In genomic region chr7:17229257-17229656, GRCh38 we compare ENCODE assay signal across 31 cellular contexts.
"Had no signal": no experiment of that assay in that cellular context is flagged by ENCODE, and none has a peak within 500 bp of the region (broad histone marks: within the 10 kb centered on the region; RNA-seq: fewer than 3 reads in every experiment).

No MANE protein-coding gene starts in this region.

- H3K27me3 ChIP-seq: body of pancreas, esophagus squamous epithelium, gastroesophageal sphincter had no signal

- H3K4me1 ChIP-seq: body of pancreas, gastroesophageal sphincter had no signal

- H3K27me3 Mint-ChIP-seq: activated CD4-positive, alpha-beta memory T cell treated with anti-CD3 and anti-CD28 coated beads for 36 hours; activated CD4-positive, alpha-beta T cell treated with anti-CD3 and anti-CD28 coated beads for 36 hours; activated CD4-positive, alpha-beta T cell treated with anti-CD3 and anti-CD28 coated beads, Interleukin-2, amount 10 ng/mL, durations not matched to agents 24 days and 14 days; activated CD8-positive, alpha-beta memory T cell treated with anti-CD3 and anti-CD28 coated beads, Interleukin-2, amount 10 ng/mL, durations not matched to agents 7 days and 5 days; activated naive CD4-positive, alpha-beta T cell treated with anti-CD3 and anti-CD28 coated beads, Interleukin-2, amount 10 ng/mL, durations not matched to agents 7 days and 5 days; activated naive CD8-positive, alpha-beta T cell treated with anti-CD3 and anti-CD28 coated beads, Interleukin-2, amount 10 ng/mL, durations not matched to agents 7 days and 5 days; central memory CD8-positive, alpha-beta T cell had no signal

- H3K27ac ChIP-seq: body of pancreas, epithelial cell of prostate, esophagus squamous epithelium, gastroesophageal sphincter had no signal

- H3K9me3 ChIP-seq: body of pancreas, esophagus squamous epithelium, gastroesophageal sphincter had no signal

- ATAC-seq: activated CD4-positive, alpha-beta T cell treated with anti-CD3 and anti-CD28 coated beads for 36 hours; activated CD8-positive, alpha-beta memory T cell treated with anti-CD3 and anti-CD28 coated beads, Interleukin-2, amount 10 ng/mL, durations not matched to agents 7 days and 5 days; activated CD8-positive, alpha-beta T cell treated with anti-CD3 and anti-CD28 coated beads, Interleukin-2, amount 10 ng/mL, durations not matched to agents 7 days and 5 days; activated naive CD4-positive, alpha-beta T cell treated with anti-CD3 and anti-CD28 coated beads, Interleukin-2, amount 50 U/mL, for 72 hours; body of pancreas; gastroesophageal sphincter had no signal

- H3K4me3 Mint-ChIP-seq: activated CD4-positive, alpha-beta memory T cell treated with anti-CD3 and anti-CD28 coated beads for 36 hours; activated CD4-positive, alpha-beta T cell treated with anti-CD3 and anti-CD28 coated beads for 36 hours; activated CD4-positive, alpha-beta T cell treated with anti-CD3 and anti-CD28 coated beads, Interleukin-2, amount 10 ng/mL, durations not matched to agents 24 days and 14 days; activated CD8-positive, alpha-beta memory T cell treated with anti-CD3 and anti-CD28 coated beads, Interleukin-2, amount 10 ng/mL, durations not matched to agents 7 days and 5 days; activated CD8-positive, alpha-beta T cell treated with anti-CD3 and anti-CD28 coated beads, Interleukin-2, amount 10 ng/mL, durations not matched to agents 7 days and 5 days; activated naive CD4-positive, alpha-beta T cell treated with anti-CD3 and anti-CD28 coated beads, Interleukin-2, amount 10 ng/mL, durations not matched to agents 7 days and 5 days; activated naive CD8-positive, alpha-beta T cell treated with anti-CD3 and anti-CD28 coated beads, Interleukin-2, amount 10 ng/mL, durations not matched to agents 7 days and 5 days; activated T-helper 1 cell treated with anti-CD3 and anti-CD28 coated beads, Interleukin-12 subunit alpha, Interleukin-12 subunit beta, Interleukin-2, Interleukin-4 antibody, amounts not matched to agents 30 ng/mL and 10 ng/mL and 1 ng/mL, durations not matched to agents 14 hours and 24 hours and 36 hours; central memory CD8-positive, alpha-beta T cell had no signal

- H3K4me3 ChIP-seq: body of pancreas, coronary artery, esophagus squamous epithelium, gastroesophageal sphincter had no signal

- DNase-seq: activated CD4-positive, alpha-beta memory T cell treated with anti-CD3 and anti-CD28 coated beads for 36 hours; activated CD4-positive, alpha-beta T cell treated with anti-CD3 and anti-CD28 coated beads for 36 hours; activated CD4-positive, alpha-beta T cell treated with anti-CD3 and anti-CD28 coated beads, Interleukin-2, amount 10 ng/mL, durations not matched to agents 24 days and 14 days; activated CD4-positive, CD25-positive, alpha-beta regulatory T cell; activated CD4-positive, CD25-positive, alpha-beta regulatory T cell treated with anti-CD3 and anti-CD28 coated beads, Interleukin-2, amount 50 U/mL, for 72 hours; activated CD8-positive, alpha-beta memory T cell treated with anti-CD3 and anti-CD28 coated beads, Interleukin-2, amount 10 ng/mL, durations not matched to agents 7 days and 5 days; activated CD8-positive, alpha-beta memory T cell treated with anti-CD3 and anti-CD28 coated beads, Interleukin-2, amount 50 U/mL, for 4 hours; activated CD8-positive, alpha-beta T cell treated with anti-CD3 and anti-CD28 coated beads, Interleukin-2, amount 10 ng/mL, durations not matched to agents 7 days and 5 days; activated gamma-delta T cell; activated naive CD4-positive, alpha-beta T cell; activated naive CD4-positive, alpha-beta T cell treated with anti-CD3 and anti-CD28 coated beads, Interleukin-2, amount 10 ng/mL, durations not matched to agents 7 days and 5 days; activated naive CD8-positive, alpha-beta T cell treated with anti-CD3 and anti-CD28 coated beads, Interleukin-2, amount 10 ng/mL, durations not matched to agents 7 days and 5 days; activated T-cell treated with anti-CD3 and anti-CD28 coated beads, Interleukin-2, amount 50 U/mL, for 1 hour; activated T-cell treated with anti-CD3 and anti-CD28 coated beads, Interleukin-2, amount 50 U/mL, for 48 hours; amygdala; aorta; body of pancreas; dermis blood vessel endothelial cell; effector CD4-positive, alpha-beta T cell; esophagus squamous epithelium; foreskin melanocyte; hippocampal formation; T-helper 2 cell had no signal

- FAIRE-seq: bronchial epithelial cell, endothelial cell of umbilical vein had no signal

- H3K36me3 Mint-ChIP-seq: activated CD4-positive, alpha-beta memory T cell treated with anti-CD3 and anti-CD28 coated beads for 36 hours had no signal

- H3K36me3 ChIP-seq: esophagus squamous epithelium, gastroesophageal sphincter had no signal

- H3K27ac Mint-ChIP-seq: activated CD4-positive, alpha-beta memory T cell treated with anti-CD3 and anti-CD28 coated beads for 36 hours; activated CD4-positive, alpha-beta T cell treated with anti-CD3 and anti-CD28 coated beads for 36 hours; activated CD4-positive, alpha-beta T cell treated with anti-CD3 and anti-CD28 coated beads, Interleukin-2, amount 10 ng/mL, durations not matched to agents 24 days and 14 days; activated CD8-positive, alpha-beta memory T cell treated with anti-CD3 and anti-CD28 coated beads, Interleukin-2, amount 10 ng/mL, durations not matched to agents 7 days and 5 days; activated CD8-positive, alpha-beta T cell treated with anti-CD3 and anti-CD28 coated beads, Interleukin-2, amount 10 ng/mL, durations not matched to agents 7 days and 5 days; activated naive CD4-positive, alpha-beta T cell treated with anti-CD3 and anti-CD28 coated beads, Interleukin-2, amount 10 ng/mL, durations not matched to agents 7 days and 5 days; activated naive CD4-positive, alpha-beta T cell treated with anti-CD3 and anti-CD28 coated beads, Interleukin-2, amount 50 U/mL, for 72 hours; activated naive CD8-positive, alpha-beta T cell treated with anti-CD3 and anti-CD28 coated beads, Interleukin-2, amount 10 ng/mL, durations not matched to agents 7 days and 5 days; activated T-helper 1 cell treated with anti-CD3 and anti-CD28 coated beads, Interleukin-12 subunit alpha, Interleukin-12 subunit beta, Interleukin-2, Interleukin-4 antibody, amounts not matched to agents 30 ng/mL and 10 ng/mL and 1 ng/mL, durations not matched to agents 14 hours and 24 hours and 36 hours had no signal

- H3K9me3 Mint-ChIP-seq: central memory CD8-positive, alpha-beta T cell had no signal
